25 cellular contexts compared by ENCODE assay signal in the genomic region with DNA sequence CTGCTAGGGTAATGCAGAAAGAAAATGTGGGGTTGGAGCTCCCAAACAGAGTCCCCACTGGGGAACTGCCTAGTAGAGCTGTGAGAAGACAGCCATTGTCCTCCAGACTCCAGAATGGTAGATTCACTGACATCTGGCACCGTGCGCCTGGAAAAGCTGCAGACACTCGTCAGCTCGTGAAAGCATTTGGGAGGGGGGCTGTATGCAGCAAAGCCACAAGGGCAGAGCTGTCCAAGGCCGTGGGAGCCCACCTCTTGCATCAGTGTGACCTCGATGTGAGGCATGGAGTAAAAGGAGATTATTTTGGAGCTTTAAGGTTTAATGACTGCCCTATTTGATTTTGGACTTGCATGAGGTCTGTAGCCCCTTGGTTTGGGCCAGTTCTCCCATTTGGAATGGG.
"Had no signal": no experiment of that assay in that cellular context is flagged by ENCODE, and none has a peak within 500 bp of the region (broad histone marks: within the 10 kb centered on the region; RNA-seq: fewer than 3 reads in every experiment).

No MANE protein-coding gene starts in this region.

- DNase-seq: stimulated activated CD4-positive, alpha-beta T cell treated with anti-CD3 and anti-CD28 coated beads, Interleukin-2, amount 100 ng/mL, for 48 hours; stimulated activated CD4-positive, alpha-beta T cell treated with anti-CD3 and anti-CD28 coated beads, Interleukin-4, amount 100 ng/mL, for 1 hour; stimulated activated CD4-positive, alpha-beta T cell treated with anti-CD3 and anti-CD28 coated beads, Interleukin-4, amount 100 ng/mL, for 24 hours; stimulated activated CD4-positive, alpha-beta T cell treated with anti-CD3 and anti-CD28 coated beads, Interleukin-4, amount 100 ng/mL, for 4 hours; stimulated activated CD8-positive, alpha-beta memory T cell treated with anti-CD3 and anti-CD28 coated beads, Interleukin-4, amount 100 ng/mL, for 48 hours; stimulated activated naive B cell treated with anti-CD40 and anti-IgM and Interleukin-4, amounts not matched to agents 10 μg/mL and 1 μg/mL and 100 μg/mL, for 72 hours; stimulated activated naive CD4-positive, alpha-beta T cell; stimulated activated naive CD4-positive, alpha-beta T cell treated with Interleukin-2 at 50 U/mL for 16 hours; stimulated activated naive CD8-positive, alpha-beta T cell treated with anti-CD3 and anti-CD28 coated beads, Interleukin-15, amount 100 ng/mL, for 72 hours; stimulated activated naive CD8-positive, alpha-beta T cell treated with anti-CD3 and anti-CD28 coated beads, Interleukin-15, Interleukin-2, amounts not matched to agents 100 U/mL and 50 U/mL, for 24 hours; stomach; substantia nigra; testis; thyroid gland; tibial artery; transverse colon; upper lobe of left lung; upper lobe of right lung; uterus had no signal

- H3K27me3 ChIP-seq: stomach, suprapubic skin, testis, thyroid gland, tibial artery, tibial nerve, transverse colon, upper lobe of left lung, upper lobe of right lung, uterus, vagina had no signal

- ATAC-seq: stimulated activated effector memory CD8-positive, alpha-beta T cell treated with anti-CD3 and anti-CD28 coated beads, Interleukin-12 subunit alpha, Interleukin-12 subunit beta, amount 100 ng/mL, for 72 hours; stimulated activated memory B cell treated with anti-CD40 and anti-IgM and Interleukin-4, amounts not matched to agents 10 μg/mL and 1 μg/mL and 100 μg/mL, for 72 hours; stimulated activated naive B cell treated with anti-CD40 and anti-IgM and Interleukin-4, amounts not matched to agents 10 μg/mL and 1 μg/mL and 100 μg/mL, for 72 hours; stimulated activated naive CD8-positive, alpha-beta T cell treated with anti-CD3 and anti-CD28 coated beads, Interleukin-15, amount 100 ng/mL, for 72 hours; stimulated activated naive CD8-positive, alpha-beta T cell treated with anti-CD3 and anti-CD28 coated beads, Interleukin-15, Interleukin-2, amounts not matched to agents 100 U/mL and 50 U/mL, for 24 hours; upper lobe of right lung had no signal

- H3K4me3 ChIP-seq: stomach, suprapubic skin, testis, thoracic aorta, thyroid gland, tibial artery, tibial nerve, transverse colon, upper lobe of left lung, upper lobe of right lung, uterus, vagina had no signal

- H3K36me3 ChIP-seq: stomach, suprapubic skin, thoracic aorta, thyroid gland, tibial artery, tibial nerve, transverse colon, upper lobe of left lung, upper lobe of right lung, uterus, vagina had no signal

- H3K9me3 ChIP-seq: stomach, suprapubic skin, testis, thoracic aorta, thyroid gland, tibial artery, tibial nerve, transverse colon, upper lobe of left lung, upper lobe of right lung, uterus, vagina had no signal

- H3K4me1 ChIP-seq: stomach, suprapubic skin, testis, thyroid gland, tibial artery, tibial nerve, transverse colon, upper lobe of left lung, upper lobe of right lung, uterus, vagina had no signal

- H3K27ac ChIP-seq: stomach, suprapubic skin, testis, thoracic aorta, thyroid gland, tibial artery, tibial nerve, transverse colon, upper lobe of left lung, upper lobe of right lung, uterus, vagina had no signal
